8 cellular contexts compared by ENCODE assay signal in the genomic region with DNA sequence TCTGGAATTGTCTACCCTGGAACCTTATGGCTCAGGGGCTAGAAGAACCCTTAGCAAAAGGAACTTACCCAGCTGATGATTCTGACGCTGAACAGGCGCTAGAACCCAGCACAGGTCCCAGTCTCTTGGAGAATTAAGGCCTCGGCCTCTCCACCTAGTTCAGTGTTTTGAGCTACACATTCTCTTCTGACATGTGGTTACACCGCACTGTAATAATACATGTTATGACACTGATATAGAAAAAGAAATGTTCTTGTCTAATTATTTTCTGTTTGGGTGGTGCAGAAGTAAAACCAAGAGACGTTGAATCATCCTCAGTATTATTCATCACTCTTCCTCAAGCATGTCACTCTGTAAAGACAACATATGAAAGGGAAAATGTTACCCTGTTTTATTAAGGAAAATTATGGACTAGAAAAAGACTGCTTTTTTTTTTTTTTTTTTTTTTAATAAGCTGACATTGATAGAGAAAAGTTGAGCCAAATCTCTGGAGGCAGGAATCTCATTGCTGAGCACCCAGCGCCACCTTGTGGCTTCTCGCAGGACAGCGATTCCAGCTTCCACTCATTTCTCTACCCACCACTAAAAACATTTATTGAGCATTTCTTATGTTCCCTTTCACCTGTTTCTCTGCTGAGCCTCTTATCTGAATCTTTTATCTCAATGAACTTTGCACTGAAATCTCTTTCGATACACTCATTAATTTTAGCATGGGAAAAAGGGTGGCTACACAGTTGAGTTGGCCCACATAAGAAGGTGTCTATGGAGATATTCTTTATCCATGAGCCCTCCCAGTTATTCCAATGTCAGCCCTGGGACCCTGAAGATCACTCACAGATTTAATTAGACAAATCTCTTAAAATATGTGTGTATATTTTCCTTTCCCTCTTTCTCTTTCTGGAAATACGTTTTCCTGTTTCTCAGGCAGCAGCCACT. TPM values are rescaled to one million over a fixed set of nuclear protein-coding genes. Genes with fewer than 3 reads are reported as not detected.
A peak's percentile ranks its signal among the peaks of the same experiment; 100 is the strongest.
DNase-seq lines count a peak whose midpoint lies in the region; ATAC-seq, FAIRE-seq and TF ChIP-seq lines count a peak whose summit lies in the region.

No MANE protein-coding gene starts in this region.

- no peaks in the 10 kb centered on the region for H3K36me3 ChIP-seq in pancreas

- H3K4me1 ChIP-seq in pancreas: no peaks in the 10 kb centered on the region

- peak; percentile 80 for FAIRE-seq in GM18507 (lab: Jason Lieb, UNC)
- FAIRE-seq in pancreas (lab: Jason Lieb, UNC): no peak

- 34 to 40% methylated on average over 10 of the region's 10 CpGs for WGBS in pancreas, 2 donors

- no peak overlapping the region for H3K27ac ChIP-seq in pancreas

- TF ChIP-seq CTCF in AG09319 (IDR thresholded peaks at IDR 0.05; ENCODE audit: low read depth, low read length) (peak; percentile 88), foreskin fibroblast (IDR thresholded peaks at IDR 0.05; ENCODE audit: low read depth, low read length) (peak; percentile 90), pancreas (IDR thresholded peaks at IDR 0.05) (peak; percentile 61 to 84 (median 66))

- intact Hi-C loops in pancreas (cut with DNase I): loop anchor here (10.0 kb wide), 3 partner anchors 55 to 405 kb away; no protein-coding TSS in a partner anchor

- H3K27me3 ChIP-seq in pancreas: no peaks in the 10 kb centered on the region

- no peaks in the 10 kb centered on the region for H3K9me3 ChIP-seq in pancreas

- DNase-seq in AG09319 (ENCODE audit: extremely low read depth, low read depth) (peak; percentile 23), GM18507 (ENCODE audit: extremely low spot score, insufficient read length, low read depth) (no peak), NCI-H460 (ENCODE audit: extremely low read depth, low read depth) (peak; percentile 38), activated T-cell treated with anti-CD3 and anti-CD28 coated beads for 24 hours (ENCODE audit: low read depth) (peak; percentile 26), foreskin fibroblast (peak; percentile 47 to 85), pancreas (peak in 5 of 6 donors; percentile 30 to 83 (median 63)), SHP77 (lab: John Stamatoyannopoulos, UW) (no peak)

- ATAC-seq in HG03095 (IDR thresholded peaks at IDR 0.05; ENCODE audit: unreplicated experiment) (peak; percentile 58), pancreas (peak; percentile 69 to 94 (median 89))

- H3K4me3 ChIP-seq in foreskin fibroblast (ENCODE audit: low read depth in 1 of 2, low read length in 2 of 2): no peak overlapping the region
- H3K4me3 ChIP-seq in pancreas: no peak overlapping the region

RNA-seq across cellular contexts. Expression of a gene that starts 12.6 kb away (rescaled TPM):
- total RNA-seq in NCI-H460 (2014; rRNA removed; shearing (Covaris generic)): not detected in 2 replicates
- polyA plus RNA-seq in NCI-H460 (2014; cell fraction: nucleus; rRNA removed): not detected in 2 replicates
- 1 to 10 TPM in 4 of 6 donors, under 1 TPM in 2; 0.41 to 7.3 (median 1.7) TPM for total RNA-seq in pancreas
- polyA plus RNA-seq in pancreas: 1 to 10 TPM in 1 of 2 donors, under 1 TPM in 1; 0.19 to 1.2 TPM

Comparison
In these comparisons a context has a peak if more than half of its experiments do, and no peak if none do; other contexts are left out.
1. DNase-seq: peak in AG09319 (single experiment), NCI-H460 (single experiment), activated T-cell treated with anti-CD3 and anti-CD28 coated beads for 24 hours (single experiment), foreskin fibroblast (2 of 2) and pancreas (5 of 6); none in GM18507 (single experiment) and SHP77 (0 of 2).
2. Peak in every context shown above with its lines, with median percentiles within 50 percentile points of each other: CTCF ChIP-seq.